Comparison of ENCODE assay signal across 1 cellular context in the genomic region with DNA sequence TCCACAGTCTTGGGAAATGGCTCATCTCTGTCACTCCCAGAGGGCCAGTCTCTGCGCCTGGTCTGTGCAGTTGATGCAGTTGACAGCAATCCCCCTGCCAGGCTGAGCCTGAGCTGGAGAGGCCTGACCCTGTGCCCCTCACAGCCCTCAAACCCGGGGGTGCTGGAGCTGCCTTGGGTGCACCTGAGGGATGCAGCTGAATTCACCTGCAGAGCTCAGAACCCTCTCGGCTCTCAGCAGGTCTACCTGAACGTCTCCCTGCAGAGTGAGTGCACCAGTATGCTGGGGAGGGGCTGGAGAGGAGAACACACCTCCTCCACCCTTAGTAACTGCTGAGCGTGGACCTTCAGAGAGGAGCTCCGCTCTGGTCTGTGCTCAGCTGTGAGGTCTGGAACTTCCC.
TF ChIP-seq lines count a peak whose summit lies in the region.

No MANE protein-coding gene starts in this region.

TF ChIP-seq in IMR-90, 13 proteins besides CTCF, POLR2A, EP300 and RAD21:
- TF ChIP-seq RCOR1 (IDR thresholded peaks at IDR 0.05; ENCODE audit: insufficient replicate concordance, low read length) (no peak), MAFK (IDR thresholded peaks at IDR 0.05; ENCODE audit: low read depth, low read length) (no peak), BHLHE40 (IDR thresholded peaks at IDR 0.05; ENCODE audit: low read depth, low read length) (no peak), NFE2L2 (IDR thresholded peaks at IDR 0.05; ENCODE audit: low read depth, low read length) (no peak), CEBPB (IDR thresholded peaks at IDR 0.05; ENCODE audit: low read depth, low read length) (no peak)
- TF ChIP-seq, protein P1, sequence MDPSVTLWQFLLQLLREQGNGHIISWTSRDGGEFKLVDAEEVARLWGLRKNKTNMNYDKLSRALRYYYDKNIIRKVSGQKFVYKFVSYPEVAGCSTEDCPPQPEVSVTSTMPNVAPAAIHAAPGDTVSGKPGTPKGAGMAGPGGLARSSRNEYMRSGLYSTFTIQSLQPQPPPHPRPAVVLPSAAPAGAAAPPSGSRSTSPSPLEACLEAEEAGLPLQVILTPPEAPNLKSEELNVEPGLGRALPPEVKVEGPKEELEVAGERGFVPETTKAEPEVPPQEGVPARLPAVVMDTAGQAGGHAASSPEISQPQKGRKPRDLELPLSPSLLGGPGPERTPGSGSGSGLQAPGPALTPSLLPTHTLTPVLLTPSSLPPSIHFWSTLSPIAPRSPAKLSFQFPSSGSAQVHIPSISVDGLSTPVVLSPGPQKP (IDR thresholded peaks at IDR 0.05; ENCODE audit: borderline replicate concordance, low read depth, low read length), result no peak
- TF ChIP-seq, protein P2, sequence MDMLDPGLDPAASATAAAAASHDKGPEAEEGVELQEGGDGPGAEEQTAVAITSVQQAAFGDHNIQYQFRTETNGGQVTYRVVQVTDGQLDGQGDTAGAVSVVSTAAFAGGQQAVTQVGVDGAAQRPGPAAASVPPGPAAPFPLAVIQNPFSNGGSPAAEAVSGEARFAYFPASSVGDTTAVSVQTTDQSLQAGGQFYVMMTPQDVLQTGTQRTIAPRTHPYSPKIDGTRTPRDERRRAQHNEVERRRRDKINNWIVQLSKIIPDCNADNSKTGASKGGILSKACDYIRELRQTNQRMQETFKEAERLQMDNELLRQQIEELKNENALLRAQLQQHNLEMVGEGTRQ (IDR thresholded peaks at IDR 0.05; ENCODE audit: low read depth, low read length), result no peak
